In the genomic region with DNA sequence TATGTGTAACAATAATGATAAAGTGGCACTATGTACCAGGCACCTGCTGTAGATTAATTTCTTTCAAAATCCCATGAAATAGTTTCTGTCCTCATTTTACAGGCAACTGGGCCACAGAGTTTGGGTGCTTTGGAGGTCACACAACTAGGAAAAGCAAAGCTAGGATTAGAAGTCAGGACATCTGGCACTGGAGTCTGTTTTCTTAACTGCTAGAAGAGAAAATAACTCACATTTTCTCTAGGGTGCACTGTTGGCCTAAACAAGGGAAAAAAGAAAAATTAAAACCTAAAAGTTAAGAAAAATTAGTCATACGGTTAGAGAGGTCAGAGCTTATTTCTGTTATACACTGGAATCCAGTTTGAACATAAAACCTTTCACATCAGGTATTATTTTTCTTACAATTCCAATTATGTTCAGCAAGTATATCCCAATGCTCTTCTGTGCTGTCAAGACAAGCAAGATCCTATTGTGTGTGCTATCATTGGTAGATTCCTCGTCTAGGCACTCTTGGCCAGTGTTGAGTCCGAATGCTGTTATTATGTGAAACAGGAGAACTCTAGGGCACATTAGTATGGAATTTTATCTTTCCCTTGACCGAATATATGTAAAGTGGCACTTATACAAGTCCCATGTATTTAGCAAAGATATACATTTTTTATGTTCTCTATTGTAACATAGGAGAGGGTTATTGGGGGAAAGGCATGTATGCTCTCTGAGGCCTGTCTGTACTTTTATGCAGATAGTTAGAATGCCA, we compare ENCODE assay signal across 9 cellular contexts. TPM values are rescaled to one million over a fixed set of nuclear protein-coding genes. Genes with fewer than 3 reads are reported as not detected.
DNase-seq lines count a peak whose midpoint lies in the region; ATAC-seq and TF ChIP-seq lines count a peak whose summit lies in the region.
"Had no signal": no experiment of that assay in that cellular context is flagged by ENCODE, and none has a peak within 500 bp of the region (broad histone marks: within the 10 kb centered on the region; RNA-seq: fewer than 3 reads in every experiment).

No MANE protein-coding gene starts in this region.

- no peak overlapping the region for H2AK5ac ChIP-seq in trophoblast cell (ENCODE audit: low read length)

- no CpG with 5 or more reads among the region's 4 CpGs for WGBS in trophoblast cell (ENCODE audit: extremely low coverage, insufficient coverage, insufficient read length)

- no peaks in the 10 kb centered on the region for H3K4me1 ChIP-seq in trophoblast cell (ENCODE audit: control insufficient read depth in 1 of 2, insufficient read depth in 2 of 2, low read length in 2 of 2)

- H3K4ac ChIP-seq in trophoblast cell (ENCODE audit: low read depth, low read length): no peak overlapping the region

- no peaks in the 10 kb centered on the region for H3K9me3 ChIP-seq in trophoblast cell (ENCODE audit: insufficient read depth, low read depth, low read length)
- H3K9me3 ChIP-seq: neutrophil had no signal

- H3K4me3 ChIP-seq in NB4 (ENCODE audit: low read depth, low read length): peak overlapping the region; percentile 97
- H3K4me3 ChIP-seq in trophoblast cell (ENCODE audit: low read depth, low read length): no peak overlapping the region

- H3K23ac ChIP-seq in trophoblast cell (ENCODE audit: low read length): no peak overlapping the region

- H2AFZ ChIP-seq in trophoblast cell (ENCODE audit: insufficient read depth, low read length, poor library complexity): no peak overlapping the region

- H3K4me2 ChIP-seq in trophoblast cell (ENCODE audit: low read length): no peak overlapping the region

- H2BK120ac ChIP-seq in trophoblast cell (ENCODE audit: insufficient read depth, low read length, poor library complexity): no peak overlapping the region

- TF ChIP-seq CTCF in NB4 (IDR thresholded peaks at IDR 0.05; ENCODE audit: low read depth, low read length): no peak

- H3K79me2 ChIP-seq in trophoblast cell (ENCODE audit: control insufficient read depth, insufficient read depth, low read length, poor library complexity): no peaks in the 10 kb centered on the region

- no peak overlapping the region for H3K18ac ChIP-seq in trophoblast cell (ENCODE audit: low read length)

- peaks cover 3% of the 10 kb centered on the region for H3K79me1 ChIP-seq in trophoblast cell (ENCODE audit: low read length)

- no peak overlapping the region for H2BK12ac ChIP-seq in trophoblast cell (ENCODE audit: low read length)

- H4K8ac ChIP-seq in trophoblast cell (ENCODE audit: low read depth, low read length): no peak overlapping the region

- H3K36me3 ChIP-seq in trophoblast cell (ENCODE audit: control insufficient read depth in 1 of 2, insufficient read depth in 2 of 2, low read length in 2 of 2): peaks cover 0 to 2% of the 10 kb centered on the region in 2 experiments

- DNase-seq in NCI-H2171 treated with DMSO at 0.1 percent for 48 hours (lab: John Stamatoyannopoulos, UW) (peak; percentile 34), NCI-H2171 (lab: John Stamatoyannopoulos, UW) (no peak), NB4 (ENCODE audit: low read depth) (peak; percentile 21), cerebellar cortex (ENCODE audit: low spot score) (peak; percentile 20), trophoblast cell (no peak), amniotic stem cell (lab: John Stamatoyannopoulos, UW) (no peak)
- no peak for DNase-seq in stimulated activated CD4-positive, alpha-beta T cell treated with anti-CD3 and anti-CD28 coated beads, Interleukin-4, amount 100 ng/mL, for 1 hour

- H2BK5ac ChIP-seq in trophoblast cell (ENCODE audit: low read depth, low read length, poor library complexity): no peak overlapping the region

- no peaks in the 10 kb centered on the region for H3K27me3 ChIP-seq in trophoblast cell (ENCODE audit: insufficient read depth, low read length)
- H3K27me3 ChIP-seq: neutrophil had no signal

- no peak overlapping the region for H3K9ac ChIP-seq in trophoblast cell (ENCODE audit: low read length)

- TF ChIP-seq POLR2A in NB4 (IDR thresholded peaks at IDR 0.05; ENCODE audit: extremely low read depth, insufficient read length): no peak

- no peak overlapping the region for H3K27ac ChIP-seq in trophoblast cell (ENCODE audit: low read depth, low read length)

- H4K91ac ChIP-seq in trophoblast cell (ENCODE audit: low read depth, low read length): no peak overlapping the region

- ATAC-seq in GM18909 (IDR thresholded peaks at IDR 0.05; ENCODE audit: poor library complexity, unreplicated experiment): no peak

- no peak overlapping the region for H3K14ac ChIP-seq in trophoblast cell (ENCODE audit: low read length)

- peak overlapping the region; percentile 26 for H4K12ac ChIP-seq in trophoblast cell (ENCODE audit: low read depth, low read length)

RNA-seq across cellular contexts. Expression of a gene that starts 1.5 kb away (rescaled TPM):
- polyA plus RNA-seq in trophoblast cell (2013): 5.6 and 5.7 TPM in 2 replicates

RNA-seq across cellular contexts. Expression of a gene that starts 20.1 kb away (rescaled TPM):
- polyA plus RNA-seq in trophoblast cell (2013): 57.5 and 59.4 TPM in 2 replicates

RNA-seq across cellular contexts. Expression of a gene that starts 20.2 kb away (rescaled TPM):
- polyA plus RNA-seq in trophoblast cell (2013): 10.2 and 10.3 TPM in 2 replicates

Comparison
In these comparisons a context has a peak if more than half of its experiments do, and no peak if none do; other contexts are left out.
1. DNase-seq: peak in NCI-H2171 treated with DMSO at 0.1 percent for 48 hours (single experiment), NB4 (single experiment) and cerebellar cortex (single experiment); none in NCI-H2171 (single experiment), trophoblast cell (0 of 2), stimulated activated CD4-positive, alpha-beta T cell treated with anti-CD3 and anti-CD28 coated beads, Interleukin-4, amount 100 ng/mL, for 1 hour (single experiment) and amniotic stem cell (single experiment).